Comparison of ENCODE assay signal across 1 cellular context in the genomic region with DNA sequence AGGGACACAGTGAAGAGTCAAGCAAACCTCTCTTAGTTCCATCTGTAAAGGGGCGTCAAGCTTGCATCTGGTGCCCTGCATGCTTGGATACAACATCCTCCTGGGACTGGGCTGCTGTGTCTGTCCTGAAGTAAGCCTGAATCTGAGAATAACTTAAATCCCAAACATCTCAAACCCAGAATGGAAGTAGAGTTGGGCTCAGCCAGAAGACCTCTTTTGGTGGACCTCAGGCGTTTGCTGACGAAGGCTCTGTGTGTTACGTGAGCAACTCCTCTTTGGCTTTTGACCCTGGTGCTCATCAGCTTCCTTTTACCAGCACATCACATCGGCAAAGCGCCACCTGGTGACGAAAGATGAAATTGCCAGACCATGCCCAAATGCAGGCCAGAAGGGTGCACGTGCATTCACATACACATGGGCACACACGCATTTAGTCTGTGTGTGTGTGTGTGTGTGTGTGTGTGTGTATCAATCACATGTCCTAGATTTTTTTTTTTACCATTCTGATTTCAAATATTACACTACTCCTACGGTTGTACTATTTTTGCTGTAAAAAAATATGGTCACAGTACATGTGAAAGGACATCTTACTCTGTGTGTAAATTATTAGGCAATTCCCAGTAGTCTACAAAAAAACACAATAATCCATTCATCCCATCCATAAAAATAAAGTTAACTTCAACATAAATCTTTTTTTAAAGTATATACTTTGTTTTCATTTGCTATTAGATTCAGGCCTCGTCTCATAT.
TF ChIP-seq lines count a peak whose summit lies in the region.

No MANE protein-coding gene starts in this region.

TF ChIP-seq in HepG2, 621 proteins besides CTCF, POLR2A, EP300 and RAD21 (continued from another document and continues in another):
- TF ChIP-seq, protein P1, sequence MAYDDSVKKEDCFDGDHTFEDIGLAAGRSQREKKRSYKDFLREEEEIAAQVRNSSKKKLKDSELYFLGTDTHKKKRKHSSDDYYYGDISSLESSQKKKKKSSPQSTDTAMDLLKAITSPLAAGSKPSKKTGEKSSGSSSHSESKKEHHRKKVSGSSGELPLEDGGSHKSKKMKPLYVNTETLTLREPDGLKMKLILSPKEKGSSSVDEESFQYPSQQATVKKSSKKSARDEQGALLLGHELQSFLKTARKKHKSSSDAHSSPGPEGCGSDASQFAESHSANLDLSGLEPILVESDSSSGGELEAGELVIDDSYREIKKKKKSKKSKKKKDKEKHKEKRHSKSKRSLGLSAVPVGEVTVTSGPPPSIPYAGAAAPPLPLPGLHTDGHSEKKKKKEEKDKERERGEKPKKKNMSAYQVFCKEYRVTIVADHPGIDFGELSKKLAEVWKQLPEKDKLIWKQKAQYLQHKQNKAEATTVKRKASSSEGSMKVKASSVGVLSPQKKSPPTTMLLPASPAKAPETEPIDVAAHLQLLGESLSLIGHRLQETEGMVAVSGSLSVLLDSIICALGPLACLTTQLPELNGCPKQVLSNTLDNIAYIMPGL (CRISPR knock-in tag; IDR thresholded peaks at IDR 0.05; ENCODE audit: borderline replicate concordance in 1 of 2, low read depth in 1 of 2): peak; percentile 68 to 85; a peak in 3 of 4 replicates
- TF ChIP-seq TGIF2 (CRISPR knock-in tag; IDR thresholded peaks at IDR 0.05) (peak; percentile 69; the same call in 1 of the 2 replicates), SOX6 (IDR thresholded peaks at IDR 0.05) (no peak), SOX6 (CRISPR knock-in tag; IDR thresholded peaks at IDR 0.05) (peak; percentile 49), NFKBIZ (CRISPR knock-in tag; IDR thresholded peaks at IDR 0.05) (no peak), ZNF782 (CRISPR knock-in tag; IDR thresholded peaks at IDR 0.05; ENCODE audit: borderline replicate concordance) (no peak), ZSCAN31 (CRISPR knock-in tag; IDR thresholded peaks at IDR 0.05; ENCODE audit: low read depth) (no peak; the same call in 1 of the 2 replicates), BCL6 (CRISPR knock-in tag; IDR thresholded peaks at IDR 0.05) (peak; percentile 44; the same call in 1 of the 2 replicates), HOXA7 (CRISPR knock-in tag; IDR thresholded peaks at IDR 0.05) (no peak), ZNF780A (CRISPR knock-in tag; IDR thresholded peaks at IDR 0.05) (no peak), TEAD3 (CRISPR knock-in tag; optimal IDR thresholded peaks at IDR 0.05; ENCODE audit: borderline replicate concordance) (peak; percentile 84), THAP11 (CRISPR knock-in tag; IDR thresholded peaks at IDR 0.05) (peak; percentile 61), ZNF460 (CRISPR knock-in tag; IDR thresholded peaks at IDR 0.05; ENCODE audit: borderline replicate concordance) (no peak), IKZF1 (IDR thresholded peaks at IDR 0.05) (no peak), ZNF44 (CRISPR knock-in tag; IDR thresholded peaks at IDR 0.05) (peak; percentile 65; the same call in 1 of the 2 replicates), GABPB1 (CRISPR knock-in tag; IDR thresholded peaks at IDR 0.05) (peak; percentile 44; the same call in 1 of the 2 replicates), MIXL1 (CRISPR knock-in tag; IDR thresholded peaks at IDR 0.05) (peak; percentile 90), U2AF1 (optimal IDR thresholded peaks at IDR 0.05; ENCODE audit: low read depth, low read length) (no peak), ZNF598 (CRISPR knock-in tag; IDR thresholded peaks at IDR 0.05; ENCODE audit: borderline replicate concordance) (0 out of 2 replicates have a peak, but pooled peaks have one; percentile 74), SMAD1 (CRISPR knock-in tag; IDR thresholded peaks at IDR 0.05; ENCODE audit: borderline replicate concordance, low read depth) (no peak), PHF5A (CRISPR knock-in tag; IDR thresholded peaks at IDR 0.05; ENCODE audit: low read depth, unreplicated experiment) (peak; percentile 47), ZNF10 (CRISPR knock-in tag; IDR thresholded peaks at IDR 0.05; ENCODE audit: borderline replicate concordance, low read depth) (no peak), ZNF740 (CRISPR knock-in tag; IDR thresholded peaks at IDR 0.05) (no peak), GFI1 (CRISPR knock-in tag; IDR thresholded peaks at IDR 0.05; ENCODE audit: borderline replicate concordance) (no peak), CBFB (CRISPR knock-in tag; IDR thresholded peaks at IDR 0.05) (0 out of 2 replicates have a peak, but pooled peaks have one; percentile 37), CBX5 (CRISPR knock-in tag; IDR thresholded peaks at IDR 0.05; ENCODE audit: borderline replicate concordance) (peak; percentile 91), MED8 (CRISPR knock-in tag; IDR thresholded peaks at IDR 0.05; ENCODE audit: insufficient replicate concordance) (no peak), SKI (IDR thresholded peaks at IDR 0.05; ENCODE audit: partially characterized antibody) (no peak), ASH2L (IDR thresholded peaks at IDR 0.05; ENCODE audit: insufficient read length, low read depth, low read length) (peak; percentile 44), ZSCAN9 (CRISPR knock-in tag; IDR thresholded peaks at IDR 0.05; ENCODE audit: borderline replicate concordance) (peak; percentile 66; the same call in 1 of the 2 replicates), ZFX (CRISPR knock-in tag; IDR thresholded peaks at IDR 0.05; ENCODE audit: low read depth) (peak; percentile 62; the same call in 1 of the 2 replicates), RFXAP (CRISPR knock-in tag; IDR thresholded peaks at IDR 0.05; ENCODE audit: borderline replicate concordance) (no peak)
- TF ChIP-seq, protein P2, sequence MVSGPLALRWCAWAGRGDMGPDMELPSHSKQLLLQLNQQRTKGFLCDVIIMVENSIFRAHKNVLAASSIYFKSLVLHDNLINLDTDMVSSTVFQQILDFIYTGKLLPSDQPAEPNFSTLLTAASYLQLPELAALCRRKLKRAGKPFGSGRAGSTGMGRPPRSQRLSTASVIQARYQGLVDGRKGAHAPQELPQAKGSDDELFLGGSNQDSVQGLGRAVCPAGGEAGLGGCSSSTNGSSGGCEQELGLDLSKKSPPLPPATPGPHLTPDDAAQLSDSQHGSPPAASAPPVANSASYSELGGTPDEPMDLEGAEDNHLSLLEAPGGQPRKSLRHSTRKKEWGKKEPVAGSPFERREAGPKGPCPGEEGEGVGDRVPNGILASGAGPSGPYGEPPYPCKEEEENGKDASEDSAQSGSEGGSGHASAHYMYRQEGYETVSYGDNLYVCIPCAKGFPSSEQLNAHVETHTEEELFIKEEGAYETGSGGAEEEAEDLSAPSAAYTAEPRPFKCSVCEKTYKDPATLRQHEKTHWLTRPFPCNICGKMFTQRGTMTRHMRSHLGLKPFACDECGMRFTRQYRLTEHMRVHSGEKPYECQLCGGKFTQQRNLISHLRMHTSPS (CRISPR knock-in tag; IDR thresholded peaks at IDR 0.05; ENCODE audit: low read depth): no peak
- TF ChIP-seq, protein P3, sequence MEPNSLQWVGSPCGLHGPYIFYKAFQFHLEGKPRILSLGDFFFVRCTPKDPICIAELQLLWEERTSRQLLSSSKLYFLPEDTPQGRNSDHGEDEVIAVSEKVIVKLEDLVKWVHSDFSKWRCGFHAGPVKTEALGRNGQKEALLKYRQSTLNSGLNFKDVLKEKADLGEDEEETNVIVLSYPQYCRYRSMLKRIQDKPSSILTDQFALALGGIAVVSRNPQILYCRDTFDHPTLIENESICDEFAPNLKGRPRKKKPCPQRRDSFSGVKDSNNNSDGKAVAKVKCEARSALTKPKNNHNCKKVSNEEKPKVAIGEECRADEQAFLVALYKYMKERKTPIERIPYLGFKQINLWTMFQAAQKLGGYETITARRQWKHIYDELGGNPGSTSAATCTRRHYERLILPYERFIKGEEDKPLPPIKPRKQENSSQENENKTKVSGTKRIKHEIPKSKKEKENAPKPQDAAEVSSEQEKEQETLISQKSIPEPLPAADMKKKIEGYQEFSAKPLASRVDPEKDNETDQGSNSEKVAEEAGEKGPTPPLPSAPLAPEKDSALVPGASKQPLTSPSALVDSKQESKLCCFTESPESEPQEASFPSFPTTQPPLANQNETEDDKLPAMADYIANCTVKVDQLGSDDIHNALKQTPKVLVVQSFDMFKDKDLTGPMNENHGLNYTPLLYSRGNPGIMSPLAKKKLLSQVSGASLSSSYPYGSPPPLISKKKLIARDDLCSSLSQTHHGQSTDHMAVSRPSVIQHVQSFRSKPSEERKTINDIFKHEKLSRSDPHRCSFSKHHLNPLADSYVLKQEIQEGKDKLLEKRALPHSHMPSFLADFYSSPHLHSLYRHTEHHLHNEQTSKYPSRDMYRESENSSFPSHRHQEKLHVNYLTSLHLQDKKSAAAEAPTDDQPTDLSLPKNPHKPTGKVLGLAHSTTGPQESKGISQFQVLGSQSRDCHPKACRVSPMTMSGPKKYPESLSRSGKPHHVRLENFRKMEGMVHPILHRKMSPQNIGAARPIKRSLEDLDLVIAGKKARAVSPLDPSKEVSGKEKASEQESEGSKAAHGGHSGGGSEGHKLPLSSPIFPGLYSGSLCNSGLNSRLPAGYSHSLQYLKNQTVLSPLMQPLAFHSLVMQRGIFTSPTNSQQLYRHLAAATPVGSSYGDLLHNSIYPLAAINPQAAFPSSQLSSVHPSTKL (CRISPR knock-in tag; IDR thresholded peaks at IDR 0.05): peak; percentile 79
- TF ChIP-seq, protein P4, sequence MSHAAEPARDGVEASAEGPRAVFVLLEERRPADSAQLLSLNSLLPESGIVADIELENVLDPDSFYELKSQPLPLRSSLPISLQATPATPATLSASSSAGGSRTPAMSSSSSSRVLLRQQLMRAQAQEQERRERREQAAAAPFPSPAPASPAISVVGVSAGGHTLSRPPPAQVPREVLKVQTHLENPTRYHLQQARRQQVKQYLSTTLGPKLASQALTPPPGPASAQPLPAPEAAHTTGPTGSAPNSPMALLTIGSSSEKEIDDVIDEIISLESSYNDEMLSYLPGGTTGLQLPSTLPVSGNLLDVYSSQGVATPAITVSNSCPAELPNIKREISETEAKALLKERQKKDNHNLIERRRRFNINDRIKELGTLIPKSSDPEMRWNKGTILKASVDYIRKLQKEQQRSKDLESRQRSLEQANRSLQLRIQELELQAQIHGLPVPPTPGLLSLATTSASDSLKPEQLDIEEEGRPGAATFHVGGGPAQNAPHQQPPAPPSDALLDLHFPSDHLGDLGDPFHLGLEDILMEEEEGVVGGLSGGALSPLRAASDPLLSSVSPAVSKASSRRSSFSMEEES (CRISPR knock-in tag; IDR thresholded peaks at IDR 0.05): no peak
- TF ChIP-seq, protein P5, sequence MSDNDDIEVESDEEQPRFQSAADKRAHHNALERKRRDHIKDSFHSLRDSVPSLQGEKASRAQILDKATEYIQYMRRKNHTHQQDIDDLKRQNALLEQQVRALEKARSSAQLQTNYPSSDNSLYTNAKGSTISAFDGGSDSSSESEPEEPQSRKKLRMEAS (IDR thresholded peaks at IDR 0.05): peak; percentile 81
- TF ChIP-seq, protein P6, sequence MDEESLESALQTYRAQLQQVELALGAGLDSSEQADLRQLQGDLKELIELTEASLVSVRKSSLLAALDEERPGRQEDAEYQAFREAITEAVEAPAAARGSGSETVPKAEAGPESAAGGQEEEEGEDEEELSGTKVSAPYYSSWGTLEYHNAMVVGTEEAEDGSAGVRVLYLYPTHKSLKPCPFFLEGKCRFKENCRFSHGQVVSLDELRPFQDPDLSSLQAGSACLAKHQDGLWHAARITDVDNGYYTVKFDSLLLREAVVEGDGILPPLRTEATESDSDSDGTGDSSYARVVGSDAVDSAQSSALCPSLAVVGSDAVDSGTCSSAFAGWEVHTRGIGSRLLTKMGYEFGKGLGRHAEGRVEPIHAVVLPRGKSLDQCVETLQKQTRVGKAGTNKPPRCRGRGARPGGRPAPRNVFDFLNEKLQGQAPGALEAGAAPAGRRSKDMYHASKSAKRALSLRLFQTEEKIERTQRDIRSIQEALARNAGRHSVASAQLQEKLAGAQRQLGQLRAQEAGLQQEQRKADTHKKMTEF (CRISPR knock-in tag; IDR thresholded peaks at IDR 0.05): peak; percentile 79
- TF ChIP-seq, protein P7, sequence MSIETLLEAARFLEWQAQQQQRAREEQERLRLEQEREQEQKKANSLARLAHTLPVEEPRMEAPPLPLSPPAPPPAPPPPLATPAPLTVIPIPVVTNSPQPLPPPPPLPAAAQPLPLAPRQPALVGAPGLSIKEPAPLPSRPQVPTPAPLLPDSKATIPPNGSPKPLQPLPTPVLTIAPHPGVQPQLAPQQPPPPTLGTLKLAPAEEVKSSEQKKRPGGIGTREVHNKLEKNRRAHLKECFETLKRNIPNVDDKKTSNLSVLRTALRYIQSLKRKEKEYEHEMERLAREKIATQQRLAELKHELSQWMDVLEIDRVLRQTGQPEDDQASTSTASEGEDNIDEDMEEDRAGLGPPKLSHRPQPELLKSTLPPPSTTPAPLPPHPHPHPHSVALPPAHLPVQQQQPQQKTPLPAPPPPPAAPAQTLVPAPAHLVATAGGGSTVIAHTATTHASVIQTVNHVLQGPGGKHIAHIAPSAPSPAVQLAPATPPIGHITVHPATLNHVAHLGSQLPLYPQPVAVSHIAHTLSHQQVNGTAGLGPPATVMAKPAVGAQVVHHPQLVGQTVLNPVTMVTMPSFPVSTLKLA (IDR thresholded peaks at IDR 0.05): peak; percentile 82
- TF ChIP-seq, protein P8, sequence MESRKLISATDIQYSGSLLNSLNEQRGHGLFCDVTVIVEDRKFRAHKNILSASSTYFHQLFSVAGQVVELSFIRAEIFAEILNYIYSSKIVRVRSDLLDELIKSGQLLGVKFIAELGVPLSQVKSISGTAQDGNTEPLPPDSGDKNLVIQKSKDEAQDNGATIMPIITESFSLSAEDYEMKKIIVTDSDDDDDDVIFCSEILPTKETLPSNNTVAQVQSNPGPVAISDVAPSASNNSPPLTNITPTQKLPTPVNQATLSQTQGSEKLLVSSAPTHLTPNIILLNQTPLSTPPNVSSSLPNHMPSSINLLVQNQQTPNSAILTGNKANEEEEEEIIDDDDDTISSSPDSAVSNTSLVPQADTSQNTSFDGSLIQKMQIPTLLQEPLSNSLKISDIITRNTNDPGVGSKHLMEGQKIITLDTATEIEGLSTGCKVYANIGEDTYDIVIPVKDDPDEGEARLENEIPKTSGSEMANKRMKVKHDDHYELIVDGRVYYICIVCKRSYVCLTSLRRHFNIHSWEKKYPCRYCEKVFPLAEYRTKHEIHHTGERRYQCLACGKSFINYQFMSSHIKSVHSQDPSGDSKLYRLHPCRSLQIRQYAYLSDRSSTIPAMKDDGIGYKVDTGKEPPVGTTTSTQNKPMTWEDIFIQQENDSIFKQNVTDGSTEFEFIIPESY (CRISPR knock-in tag; IDR thresholded peaks at IDR 0.05): peak; percentile 79
- TF ChIP-seq, protein P9, sequence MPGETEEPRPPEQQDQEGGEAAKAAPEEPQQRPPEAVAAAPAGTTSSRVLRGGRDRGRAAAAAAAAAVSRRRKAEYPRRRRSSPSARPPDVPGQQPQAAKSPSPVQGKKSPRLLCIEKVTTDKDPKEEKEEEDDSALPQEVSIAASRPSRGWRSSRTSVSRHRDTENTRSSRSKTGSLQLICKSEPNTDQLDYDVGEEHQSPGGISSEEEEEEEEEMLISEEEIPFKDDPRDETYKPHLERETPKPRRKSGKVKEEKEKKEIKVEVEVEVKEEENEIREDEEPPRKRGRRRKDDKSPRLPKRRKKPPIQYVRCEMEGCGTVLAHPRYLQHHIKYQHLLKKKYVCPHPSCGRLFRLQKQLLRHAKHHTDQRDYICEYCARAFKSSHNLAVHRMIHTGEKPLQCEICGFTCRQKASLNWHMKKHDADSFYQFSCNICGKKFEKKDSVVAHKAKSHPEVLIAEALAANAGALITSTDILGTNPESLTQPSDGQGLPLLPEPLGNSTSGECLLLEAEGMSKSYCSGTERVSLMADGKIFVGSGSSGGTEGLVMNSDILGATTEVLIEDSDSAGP (CRISPR knock-in tag; IDR thresholded peaks at IDR 0.05; ENCODE audit: borderline replicate concordance): peak; percentile 51; the same call in 1 of the 2 replicates
